8 cellular contexts compared by ENCODE assay signal in the genomic region with DNA sequence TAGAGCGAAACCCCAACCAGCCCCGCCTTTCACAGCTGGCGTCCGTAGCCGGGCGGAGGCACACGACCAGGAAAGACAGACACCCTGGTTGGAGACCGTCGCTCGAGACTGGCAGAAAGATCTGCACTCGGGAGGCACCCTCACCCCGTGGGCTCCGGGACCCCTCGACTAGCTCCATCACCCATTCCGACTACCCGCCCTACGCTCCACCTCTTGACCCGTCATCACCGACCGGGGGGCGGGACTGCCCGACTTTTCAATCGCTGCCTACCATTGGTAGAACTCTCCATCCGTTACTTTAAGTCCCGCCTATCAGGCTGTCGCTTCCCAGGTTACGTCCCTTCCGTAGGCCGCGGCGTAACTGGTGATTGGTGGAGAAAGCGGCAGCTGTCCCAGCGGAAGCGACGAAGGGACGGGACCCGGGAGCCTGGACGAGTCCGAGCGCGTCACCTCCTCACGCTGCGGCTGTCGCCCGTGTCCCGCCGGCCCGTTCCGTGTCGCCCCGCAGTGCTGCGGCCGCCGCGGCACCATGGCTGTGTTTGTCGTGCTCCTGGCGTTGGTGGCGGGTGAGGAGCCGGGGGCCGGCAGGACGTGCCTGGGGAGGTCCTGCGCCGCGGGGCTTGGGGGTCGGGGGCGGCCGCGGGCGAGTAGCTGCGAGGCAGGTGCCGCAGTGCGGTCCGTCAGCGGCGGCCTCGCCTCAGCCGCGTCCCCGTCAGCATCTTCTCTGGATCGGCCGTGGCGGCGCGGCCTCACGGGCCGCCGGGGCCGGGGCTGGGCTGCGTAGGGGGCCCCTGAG. TPM values are rescaled to one million over a fixed set of nuclear protein-coding genes. Genes with fewer than 3 reads are reported as not detected.
DNase-seq lines count a peak whose midpoint lies in the region; FAIRE-seq and TF ChIP-seq lines count a peak whose summit lies in the region.

A gene with protein sequence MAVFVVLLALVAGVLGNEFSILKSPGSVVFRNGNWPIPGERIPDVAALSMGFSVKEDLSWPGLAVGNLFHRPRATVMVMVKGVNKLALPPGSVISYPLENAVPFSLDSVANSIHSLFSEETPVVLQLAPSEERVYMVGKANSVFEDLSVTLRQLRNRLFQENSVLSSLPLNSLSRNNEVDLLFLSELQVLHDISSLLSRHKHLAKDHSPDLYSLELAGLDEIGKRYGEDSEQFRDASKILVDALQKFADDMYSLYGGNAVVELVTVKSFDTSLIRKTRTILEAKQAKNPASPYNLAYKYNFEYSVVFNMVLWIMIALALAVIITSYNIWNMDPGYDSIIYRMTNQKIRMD (plus strand): TSS at position 434 of the 796 bp plus-strand sequence. CDS start 96 bp downstream, at position 530.

- H2BK120ac ChIP-seq in neuronal stem cell (ENCODE audit: low read depth, low read length) = no peak within 1 kb of the TSS

- H3K4me3 ChIP-seq in neuronal stem cell (ENCODE audit: low read length in 2 of 2) = peak within 1 kb of the TSS; percentile 75 to 97

- POLR2A ChIA-PET in HEK293T (lab: Yijun Ruan, JAX) = interaction anchor here (0.6 to 1.0 kb wide), 4 partner anchors 9 to 23 kb away, joined by 3 to 7 read pairs (median 4); no protein-coding TSS in a partner anchor

- no peaks in the 10 kb centered on the region for H3K36me3 Mint-ChIP-seq in activated naive CD4-positive, alpha-beta T cell treated with anti-CD3 and anti-CD28 coated beads for 36 hours (ENCODE audit: low read depth)

- H2BK12ac ChIP-seq in neuronal stem cell (ENCODE audit: low read length) = no peak within 1 kb of the TSS

- peak within 1 kb of the TSS; percentile 85 for H3K27ac Mint-ChIP-seq in activated naive CD4-positive, alpha-beta T cell treated with anti-CD3 and anti-CD28 coated beads for 36 hours

- no peak within 1 kb of the TSS for H2BK5ac ChIP-seq in neuronal stem cell (ENCODE audit: low read length)

- DNase-seq in GF-D8 (lab: John Stamatoyannopoulos, UW) (peak; percentile 77), HEK293T (ENCODE audit: extremely low spot score) (peak; percentile 91), MV-4-11 (lab: John Stamatoyannopoulos, UW) (peak; percentile 92), SK-MEL-5 (ENCODE audit: low read depth, low spot score) (peak; percentile 94), frontal cortex (ENCODE audit: low spot score in 2 of 2) (peak; percentile 81 to 83), neuronal stem cell (ENCODE audit: low spot score) (peak; percentile 88)
- peak; percentile 95 for DNase-seq in activated naive CD4-positive, alpha-beta T cell treated with anti-CD3 and anti-CD28 coated beads for 36 hours

- no peak within 1 kb of the TSS for H3K23ac ChIP-seq in neuronal stem cell (ENCODE audit: low read depth, low read length, poor library complexity)

- in situ Hi-C loops in SK-MEL-5 (cut with HindIII; ENCODE audit: low pct_unique_long_range_greater_than_20kb, low sequenced_read_pairs) = no loop called here

- no peaks in the 10 kb centered on the region for H3K36me3 ChIP-seq in neuronal stem cell (replicated peaks in 1 of 2; ENCODE audit: control insufficient read depth in 2 of 2, insufficient read depth in 2 of 2, low read length in 2 of 2)

- peak within 1 kb of the TSS; percentile 45 for H3K4me2 ChIP-seq in neuronal stem cell (ENCODE audit: insufficient read depth, low read length, poor library complexity, severe bottlenecking)

- H2AFZ ChIP-seq in neuronal stem cell (ENCODE audit: low read length) = peak within 1 kb of the TSS; percentile 89

- no peak within 1 kb of the TSS for H3K4ac ChIP-seq in neuronal stem cell (ENCODE audit: low read length)

- no peak within 1 kb of the TSS for H3K18ac ChIP-seq in neuronal stem cell (ENCODE audit: low read length)

- CTCF ChIA-PET in HEK293T (lab: Yijun Ruan, JAX) = interaction anchor here (0.6 kb wide), 1 partner anchor 684 kb away, joined by 3 read pairs; no protein-coding TSS in a partner anchor
- CTCF ChIA-PET in activated naive CD4-positive, alpha-beta T cell treated with anti-CD3 and anti-CD28 coated beads for 36 hours (lab: Charles Lee) = interaction anchor here (0.9 to 1.4 kb wide), 4 partner anchors 14 to 42 kb away, joined by 3 to 10 read pairs (median 3); no protein-coding TSS in a partner anchor

- H4K91ac ChIP-seq in neuronal stem cell (ENCODE audit: low read depth, low read length, poor library complexity) = no peak within 1 kb of the TSS

- H4K8ac ChIP-seq in neuronal stem cell (ENCODE audit: low read depth, low read length) = no peak within 1 kb of the TSS

- no peak for FAIRE-seq in frontal cortex (lab: Jason Lieb, UNC)

- H3K27me3 Mint-ChIP-seq in activated naive CD4-positive, alpha-beta T cell treated with anti-CD3 and anti-CD28 coated beads for 36 hours (ENCODE audit: low read depth) = no peaks in the 10 kb centered on the region

- H3K79me1 ChIP-seq in neuronal stem cell (ENCODE audit: low read depth, low read length) = peaks cover 3% of the 10 kb centered on the region

- no peak within 1 kb of the TSS for H2AK5ac ChIP-seq in neuronal stem cell (ENCODE audit: low read depth, low read length)

- H3K14ac ChIP-seq in neuronal stem cell (ENCODE audit: low read length) = peak within 1 kb of the TSS; percentile 56

- WGBS in neuronal stem cell (ENCODE audit: extremely low coverage in 2 of 2, insufficient read length in 2 of 2, insufficient replicate concordance in 1 of 2), 2 donors = no CpG with 5 or more reads among the region's 89 CpGs

- H2BK15ac ChIP-seq in neuronal stem cell (ENCODE audit: low read length) = no peak within 1 kb of the TSS

- H3K9ac ChIP-seq in neuronal stem cell (ENCODE audit: low read depth, low read length, poor library complexity) = peak within 1 kb of the TSS; percentile 90

- no peaks in the 10 kb centered on the region for H3K27me3 ChIP-seq in neuronal stem cell (ENCODE audit: control insufficient read depth in 3 of 3, insufficient read depth in 3 of 3, low read depth in 1 of 3, low read length in 3 of 3)

- H3K27ac ChIP-seq in neuronal stem cell (replicated peaks; ENCODE audit: low read length) = no peak within 1 kb of the TSS

- peaks cover 26% of the 10 kb centered on the region for H3K4me1 Mint-ChIP-seq in activated naive CD4-positive, alpha-beta T cell treated with anti-CD3 and anti-CD28 coated beads for 36 hours (ENCODE audit: low read depth)

- peak within 1 kb of the TSS; percentile 83 for H3K4me3 Mint-ChIP-seq in activated naive CD4-positive, alpha-beta T cell treated with anti-CD3 and anti-CD28 coated beads for 36 hours

- no peaks in the 10 kb centered on the region for H3K9me3 Mint-ChIP-seq in activated naive CD4-positive, alpha-beta T cell treated with anti-CD3 and anti-CD28 coated beads for 36 hours

- no peaks in the 10 kb centered on the region for H3K9me3 ChIP-seq in neuronal stem cell (replicated peaks in 1 of 2; ENCODE audit: control insufficient read depth in 2 of 2, insufficient read depth in 1 of 2, low read depth in 1 of 2, low read length in 2 of 2)

- no peak for TF ChIP-seq CTCF in subcutaneous adipose tissue (IDR thresholded peaks at IDR 0.05; ENCODE audit: low read depth)

- intact Hi-C loops in activated naive CD4-positive, alpha-beta T cell treated with anti-CD3 and anti-CD28 coated beads for 36 hours (cut with micrococcal nuclease) = loop anchor here (1.0 to 10.0 kb wide), 8 partner anchors 9 to 754 kb away; a partner anchor contains a TSS

- peaks cover 3 to 7% of the 10 kb centered on the region in 2 donors for H3K4me1 ChIP-seq in neuronal stem cell (ENCODE audit: control insufficient read depth in 2 of 2, insufficient read depth in 1 of 2, low read depth in 1 of 2, low read length in 2 of 2)

TF ChIP-seq in HEK293T, 16 proteins besides CTCF, POLR2A, EP300 and RAD21:
- TF ChIP-seq FOXM1 (IDR thresholded peaks at IDR 0.05; ENCODE audit: borderline replicate concordance) (no peak), L3MBTL2 (conservative IDR thresholded peaks at IDR 0.05) (no peak), SP1 (IDR thresholded peaks at IDR 0.05) (no peak)
- TF ChIP-seq, protein P1, sequence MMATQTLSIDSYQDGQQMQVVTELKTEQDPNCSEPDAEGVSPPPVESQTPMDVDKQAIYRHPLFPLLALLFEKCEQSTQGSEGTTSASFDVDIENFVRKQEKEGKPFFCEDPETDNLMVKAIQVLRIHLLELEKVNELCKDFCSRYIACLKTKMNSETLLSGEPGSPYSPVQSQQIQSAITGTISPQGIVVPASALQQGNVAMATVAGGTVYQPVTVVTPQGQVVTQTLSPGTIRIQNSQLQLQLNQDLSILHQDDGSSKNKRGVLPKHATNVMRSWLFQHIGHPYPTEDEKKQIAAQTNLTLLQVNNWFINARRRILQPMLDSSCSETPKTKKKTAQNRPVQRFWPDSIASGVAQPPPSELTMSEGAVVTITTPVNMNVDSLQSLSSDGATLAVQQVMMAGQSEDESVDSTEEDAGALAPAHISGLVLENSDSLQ (IDR thresholded peaks at IDR 0.05) = peak; percentile 98

RNA-seq across cellular contexts. Expression of the gene that starts here (rescaled TPM):
- total RNA-seq in SK-MEL-5 (2014; rRNA removed; shearing (Covaris generic)) = 115 and 117 TPM in 2 replicates
- 176 and 211 TPM in 2 replicates for polyA plus RNA-seq in SK-MEL-5 (2015; cell fraction: cytosol; rRNA removed)
- polyA plus RNA-seq in SK-MEL-5 (2015; cell fraction: nucleus; rRNA removed) = 46.6 and 92.9 TPM in 2 replicates
- total RNA-seq in activated naive CD4-positive, alpha-beta T cell treated with anti-CD3 and anti-CD28 coated beads for 36 hours = 10 to 100 TPM; 47.4 to 53.9 TPM
- 106 TPM for total RNA-seq in frontal cortex
- polyA plus RNA-seq in neuronal stem cell (2013, experiment 1 of 2) = 32.3 TPM
- 32.4 TPM for polyA plus RNA-seq in neuronal stem cell (2013, experiment 2 of 2)
- total RNA-seq in subcutaneous adipose tissue = 100 to 1,000 TPM in 3 of 4 donors, 10 to 100 TPM in 1; 65.6 to 235 (median 156) TPM
